ENCODE assay signal across 9 cellular contexts in genomic region chrX:46653482-46653881, GRCh38.
DNase-seq lines count a peak whose midpoint lies in the region; TF ChIP-seq lines count a peak whose summit lies in the region.
"Had no signal": no experiment of that assay in that cellular context is flagged by ENCODE, and none has a peak within 500 bp of the region (broad histone marks: within the 10 kb centered on the region; RNA-seq: fewer than 3 reads in every experiment).

No MANE protein-coding gene starts in this region.

- no peak overlapping the region for H3K4me3 Mint-ChIP-seq in activated naive CD4-positive, alpha-beta T cell treated with anti-CD3 and anti-CD28 coated beads for 36 hours
- no peak overlapping the region for H3K4me3 Mint-ChIP-seq in chondrocyte (ENCODE audit: unreplicated experiment)
- H3K4me3 Mint-ChIP-seq in type B pancreatic cell = no peak overlapping the region
- H3K4me3 Mint-ChIP-seq: T-helper 2 cell treated with Interferon-gamma antibody and Interleukin-4, amounts not matched to agents 5 μg/mL and 100 μg/mL, for 36 hours had no signal

- no peak overlapping the region for H3K9ac ChIP-seq in colonic mucosa (ENCODE audit: low read depth in 2 of 2, low read length in 2 of 2)

- peaks cover 4% of the 10 kb centered on the region for H3K4me1 Mint-ChIP-seq in activated naive CD4-positive, alpha-beta T cell treated with anti-CD3 and anti-CD28 coated beads for 36 hours (ENCODE audit: low read depth)
- H3K4me1 Mint-ChIP-seq in chondrocyte (ENCODE audit: low read depth) (peaks cover 21% of the 10 kb centered on the region), type B pancreatic cell (ENCODE audit: unreplicated experiment) (peaks cover 5% of the 10 kb centered on the region)

- H3K9me3 ChIP-seq in colonic mucosa = no peaks in the 10 kb centered on the region

- intact Hi-C loops in activated naive CD4-positive, alpha-beta T cell treated with anti-CD3 and anti-CD28 coated beads for 36 hours (cut with micrococcal nuclease) = no loop called here
- intact Hi-C loops in colonic mucosa (cut with DNase I) = no loop called here

- H3K4me1 ChIP-seq in colonic mucosa = no peaks in the 10 kb centered on the region

- DNase-seq in activated naive CD4-positive, alpha-beta T cell treated with anti-CD3 and anti-CD28 coated beads for 36 hours = peak; percentile 30
- no peak for DNase-seq in activated naive CD4-positive, alpha-beta T cell treated with anti-CD3 and anti-CD28 coated beads, Interleukin-2, amount 50 U/mL, for 16 hours
- DNase-seq in Kasumi-1 (lab: John Stamatoyannopoulos, UW) = peak; percentile 17 to 43
- no peak for DNase-seq in chondrocyte (ENCODE audit: low spot score)
- no peak for DNase-seq in type B pancreatic cell (ENCODE audit: extremely low spot score, unreplicated experiment)
- no peak for DNase-seq in colonic mucosa
- no peak for DNase-seq in SKM-1 treated with dmso at 0.1 percent for 144 hours (lab: John Stamatoyannopoulos, UW; ENCODE audit: unreplicated experiment)
- DNase-seq in NK-92 treated with Interleukin-12 subunit alpha and Interleukin-12 subunit beta, amount 100 ng/mL, for 24 hours (lab: John Stamatoyannopoulos, UW) = no peak

- no peaks in the 10 kb centered on the region for H3K9me3 Mint-ChIP-seq in activated naive CD4-positive, alpha-beta T cell treated with anti-CD3 and anti-CD28 coated beads for 36 hours
- H3K9me3 Mint-ChIP-seq in chondrocyte (ENCODE audit: low read depth) (peaks cover 3% of the 10 kb centered on the region), type B pancreatic cell (no peaks in the 10 kb centered on the region)
- H3K9me3 Mint-ChIP-seq: T-helper 2 cell treated with Interferon-gamma antibody and Interleukin-4, amounts not matched to agents 5 μg/mL and 100 μg/mL, for 36 hours had no signal

- no peaks in the 10 kb centered on the region for H3K27me3 ChIP-seq in colonic mucosa

- H3K36me3 ChIP-seq in colonic mucosa = no peaks in the 10 kb centered on the region

- no peaks in the 10 kb centered on the region for H3K36me3 Mint-ChIP-seq in activated naive CD4-positive, alpha-beta T cell treated with anti-CD3 and anti-CD28 coated beads for 36 hours (ENCODE audit: low read depth)
- H3K36me3 Mint-ChIP-seq in chondrocyte (ENCODE audit: low read depth) = no peaks in the 10 kb centered on the region
- no peaks in the 10 kb centered on the region for H3K36me3 Mint-ChIP-seq in type B pancreatic cell

- CTCF ChIA-PET in activated naive CD4-positive, alpha-beta T cell treated with anti-CD3 and anti-CD28 coated beads for 36 hours (lab: Charles Lee) = interaction anchor here (0.6 to 1.1 kb wide), 4 partner anchors 32 to 273 kb away, joined by 3 read pairs; no protein-coding TSS in a partner anchor

- no peak overlapping the region for H3K27ac ChIP-seq in colonic mucosa

- no peaks in the 10 kb centered on the region for H3K27me3 Mint-ChIP-seq in activated naive CD4-positive, alpha-beta T cell treated with anti-CD3 and anti-CD28 coated beads for 36 hours (ENCODE audit: low read depth)
- H3K27me3 Mint-ChIP-seq in chondrocyte (ENCODE audit: low read depth) (no peaks in the 10 kb centered on the region), type B pancreatic cell (no peaks in the 10 kb centered on the region)

- no peak overlapping the region for H3K4me3 ChIP-seq in colonic mucosa

- TF ChIP-seq CTCF in chondrocyte (IDR thresholded peaks at IDR 0.05) (peak; percentile 58), type B pancreatic cell (conservative IDR thresholded peaks at IDR 0.05) (peak; percentile 46), colonic mucosa (IDR thresholded peaks at IDR 0.05) (no peak)

- no peak overlapping the region for H3K27ac Mint-ChIP-seq in activated naive CD4-positive, alpha-beta T cell treated with anti-CD3 and anti-CD28 coated beads for 36 hours
- no peak overlapping the region for H3K27ac Mint-ChIP-seq in chondrocyte (ENCODE audit: unreplicated experiment)
- no peak overlapping the region for H3K27ac Mint-ChIP-seq in type B pancreatic cell
- H3K27ac Mint-ChIP-seq: T-helper 2 cell treated with Interferon-gamma antibody and Interleukin-4, amounts not matched to agents 5 μg/mL and 100 μg/mL, for 36 hours had no signal

Comparison
In these comparisons a context has a peak if more than half of its experiments do, and no peak if none do; other contexts are left out.
1. DNase-seq: peak in activated naive CD4-positive, alpha-beta T cell treated with anti-CD3 and anti-CD28 coated beads for 36 hours (single experiment) and Kasumi-1 (2 of 2); none in activated naive CD4-positive, alpha-beta T cell treated with anti-CD3 and anti-CD28 coated beads, Interleukin-2, amount 50 U/mL, for 16 hours (single experiment), chondrocyte (single experiment), type B pancreatic cell (single experiment), colonic mucosa (single experiment), SKM-1 treated with dmso at 0.1 percent for 144 hours (single experiment) and NK-92 treated with Interleukin-12 subunit alpha and Interleukin-12 subunit beta, amount 100 ng/mL, for 24 hours (single experiment).